In the genomic region with DNA sequence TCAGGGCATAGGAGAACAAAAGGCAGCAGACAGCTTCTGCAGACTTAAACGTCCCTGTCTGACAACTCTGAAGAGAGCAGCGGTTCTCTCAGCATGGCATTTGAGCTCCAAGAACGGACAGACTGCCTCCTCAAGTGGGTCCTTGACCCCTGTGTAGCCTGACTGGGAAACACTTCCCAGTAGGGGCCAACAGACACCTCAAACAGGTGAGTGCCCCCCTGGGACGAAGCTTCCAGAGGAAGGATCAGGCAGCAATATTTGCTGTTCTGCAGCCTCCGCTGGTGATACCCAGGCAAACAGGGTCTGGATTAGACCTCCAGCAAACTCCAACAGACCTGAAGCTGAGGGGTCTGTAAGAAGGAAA, we compare ENCODE assay signal across 7 cellular contexts.
DNase-seq lines count a peak whose midpoint lies in the region; ATAC-seq, FAIRE-seq and TF ChIP-seq lines count a peak whose summit lies in the region.
"Not testable (repeated sequence)": the region's sequence is repeated elsewhere in the genome, so short reads cannot be mapped to it uniquely, and the experiment has no call there.

No MANE protein-coding gene starts in this region.

- intact Hi-C loops in HepG2 (cut with micrococcal nuclease; ENCODE audit: unreplicated experiment): loop anchor here (1.0 to 5.0 kb wide), 5 partner anchors 67 to 198 kb away; partner anchors contain the start of gene NEDD9
- intact Hi-C loops in natural killer cell (cut with micrococcal nuclease): not testable (repeated sequence)

- not testable (repeated sequence) for H3K27me3 ChIP-seq in HUES6 (ENCODE audit: control insufficient read depth, insufficient read depth, low read length); HepG2 (ENCODE audit: control insufficient read depth in 1 of 2, insufficient read depth in 2 of 2, low read length in 2 of 2); neuronal stem cell (ENCODE audit: control insufficient read depth in 3 of 3, insufficient read depth in 3 of 3, low read depth in 1 of 3, low read length in 3 of 3)

- peaks cover 10% of the 10 kb centered on the region for H3K4me1 ChIP-seq in HUES6 (ENCODE audit: control insufficient read depth, insufficient read depth, low read length)
- peaks cover 44% of the 10 kb centered on the region for H3K4me1 ChIP-seq in HepG2 (ENCODE audit: insufficient read depth, low read length)
- peaks cover 2 to 13% of the 10 kb centered on the region in 2 donors for H3K4me1 ChIP-seq in neuronal stem cell (ENCODE audit: control insufficient read depth in 2 of 2, insufficient read depth in 1 of 2, low read depth in 1 of 2, low read length in 2 of 2)

- not testable (repeated sequence) for BruUV-seq in HepG2 (replicated peaks; lab: Mats Ljungman, UMichigan)

- TF ChIP-seq RAD21 in HepG2 (CRISPR knock-in tag; IDR thresholded peaks at IDR 0.05): not testable (repeated sequence)

- CTCF ChIA-PET in HepG2 (lab: Yijun Ruan, JAX; ENCODE audit: low intra/inter-chr PET ratio, low total read pairs): not testable (repeated sequence)

- TF ChIP-seq POLR2A in HepG2 (IDR thresholded peaks at IDR 0.05; ENCODE audit: insufficient read depth in 1 of 2, low read depth in 2 of 2, low read length in 2 of 2): peak in 1 of 2 experiments; percentile 11; a peak in 1 of 4 replicates

- H3K9ac ChIP-seq in HUES6 (ENCODE audit: low read length) (peak overlapping the region; percentile 42), HepG2 (ENCODE audit: insufficient read depth, low read depth, low read length) (peak overlapping the region; percentile 71)
- not testable (repeated sequence) for H3K9ac ChIP-seq in neuronal stem cell (ENCODE audit: low read depth, low read length, poor library complexity)

- H3K27ac Mint-ChIP-seq in T-helper 17 cell: peak overlapping the region; percentile 37
- H3K27ac Mint-ChIP-seq in effector memory CD8-positive, alpha-beta T cell: peak overlapping the region; percentile 79 to 88
- H3K27ac Mint-ChIP-seq in natural killer cell: peak overlapping the region; percentile 49 to 79

- H4K91ac ChIP-seq in neuronal stem cell (ENCODE audit: low read depth, low read length, poor library complexity): not testable (repeated sequence)

- H4K8ac ChIP-seq in neuronal stem cell (ENCODE audit: low read depth, low read length): not testable (repeated sequence)

- not testable (repeated sequence) for H3K9me3 Mint-ChIP-seq in effector memory CD8-positive, alpha-beta T cell; natural killer cell

- H3K4me3 Mint-ChIP-seq in T-helper 17 cell: not testable (repeated sequence)
- peak overlapping the region; percentile 24 to 48 for H3K4me3 Mint-ChIP-seq in effector memory CD8-positive, alpha-beta T cell
- peak overlapping the region; percentile 4 for H3K4me3 Mint-ChIP-seq in natural killer cell

- H3K14ac ChIP-seq in neuronal stem cell (ENCODE audit: low read length): not testable (repeated sequence)

- H3K4me3 ChIP-seq in HUES6 (ENCODE audit: low read depth, low read length) (peak overlapping the region; percentile 2; the same call in 1 of the 2 replicates), HepG2 (replicated peaks in 1 of 3; ENCODE audit: insufficient read depth in 1 of 3, low read depth in 2 of 3, low read length in 3 of 3) (peak overlapping the region in 2 of 3 experiments; percentile 9 to 61; a peak in 2 of 6 replicates), neuronal stem cell (ENCODE audit: low read length in 2 of 2) (peak overlapping the region in 1 of 2 donors; percentile 42)

- WGBS in HepG2 (ENCODE audit: low lambda C conversion rate): 31% methylated on average over 3 of the region's 5 CpGs
- no CpG with 5 or more reads among the region's 5 CpGs for whole genome bisulfite sequencing in neuronal stem cell (ENCODE audit: extremely low coverage in 2 of 2, insufficient read length in 2 of 2, insufficient replicate concordance in 1 of 2), 2 donors

- H3K27me3 Mint-ChIP-seq in T-helper 17 cell; effector memory CD8-positive, alpha-beta T cell; natural killer cell (ENCODE audit: low read depth in 2 of 2): not testable (repeated sequence)

- H2BK120ac ChIP-seq in neuronal stem cell (ENCODE audit: low read depth, low read length): not testable (repeated sequence)

- not testable (repeated sequence) for ATAC-seq in T-helper 17 cell; effector memory CD8-positive, alpha-beta T cell (replicated peaks); HepG2; natural killer cell

- peak overlapping the region; percentile 48 for H3K18ac ChIP-seq in neuronal stem cell (ENCODE audit: low read length)

- not testable (repeated sequence) for H2BK15ac ChIP-seq in neuronal stem cell (ENCODE audit: low read length)

- H3K27ac ChIP-seq in C4-2B: peak overlapping the region; percentile 12
- peak overlapping the region; percentile 42; the same call in 1 of the 2 replicates for H3K27ac ChIP-seq in HUES6 (ENCODE audit: low read depth, low read length)
- H3K27ac ChIP-seq in HepG2 (ENCODE audit: extremely low read length, insufficient read depth, low read length): peak overlapping the region; percentile 90
- not testable (repeated sequence) for H3K27ac ChIP-seq in neuronal stem cell (replicated peaks; ENCODE audit: low read length)

- H4K20me1 ChIP-seq in HepG2 (ENCODE audit: insufficient read depth, low read length): not testable (repeated sequence)

- not testable (repeated sequence) for H2AFZ ChIP-seq in HepG2 (ENCODE audit: low read length)
- H2AFZ ChIP-seq in neuronal stem cell (ENCODE audit: low read length): peak overlapping the region; percentile 82

- H3K4me2 ChIP-seq in HepG2 (ENCODE audit: low read depth, low read length): peak overlapping the region; percentile 80
- not testable (repeated sequence) for H3K4me2 ChIP-seq in neuronal stem cell (ENCODE audit: insufficient read depth, low read length, poor library complexity, severe bottlenecking)

- H3K23ac ChIP-seq in neuronal stem cell (ENCODE audit: low read depth, low read length, poor library complexity): not testable (repeated sequence)

- not testable (repeated sequence) for H3K79me1 ChIP-seq in neuronal stem cell (ENCODE audit: low read depth, low read length)

- H3K36me3 Mint-ChIP-seq in T-helper 17 cell (ENCODE audit: low read depth) (peaks cover 18% of the 10 kb centered on the region), natural killer cell (peaks cover 16% of the 10 kb centered on the region)
- peaks cover 13% of the 10 kb centered on the region for H3K36me3 Mint-ChIP-seq in effector memory CD8-positive, alpha-beta T cell (ENCODE audit: insufficient read depth)

- in situ Hi-C loops in HepG2 (cut with HindIII; ENCODE audit: extremely low pct_ligation_motif_present, low pct_unique_long_range_greater_than_20kb): not testable (repeated sequence)

- H3K79me2 ChIP-seq in HepG2 (ENCODE audit: insufficient read depth, low read length): not testable (repeated sequence)

- H3K4ac ChIP-seq in neuronal stem cell (ENCODE audit: low read length): not testable (repeated sequence)

- not testable (repeated sequence) for TF ChIP-seq CTCF in C4-2B (conservative IDR thresholded peaks at IDR 0.05); HepG2 (CRISPR knock-in tag; IDR thresholded peaks at IDR 0.05); natural killer cell (IDR thresholded peaks at IDR 0.05)

- FAIRE-seq in HepG2 (lab: Jason Lieb, UNC): not testable (repeated sequence)

- H3K4me1 Mint-ChIP-seq in T-helper 17 cell (peaks cover 17% of the 10 kb centered on the region), natural killer cell (peaks cover 84 to 89% of the 10 kb centered on the region in 2 donors)
- H3K4me1 Mint-ChIP-seq in effector memory CD8-positive, alpha-beta T cell (ENCODE audit: low read depth in 2 of 2): peaks cover 38 to 48% of the 10 kb centered on the region in 2 donors

- H3K9me3 ChIP-seq in HUES6 (ENCODE audit: control insufficient read depth, insufficient read depth, low read depth, low read length) (peaks cover 14% of the 10 kb centered on the region), HepG2 (ENCODE audit: low read length) (peaks cover 40% of the 10 kb centered on the region)
- H3K9me3 ChIP-seq in T-helper 17 cell (ENCODE audit: control insufficient read depth, low read length, poor library complexity, severe bottlenecking); neuronal stem cell (replicated peaks in 1 of 2; ENCODE audit: control insufficient read depth in 2 of 2, insufficient read depth in 1 of 2, low read depth in 1 of 2, low read length in 2 of 2): not testable (repeated sequence)

- H2AK5ac ChIP-seq in neuronal stem cell (ENCODE audit: low read depth, low read length): not testable (repeated sequence)

- H2BK12ac ChIP-seq in neuronal stem cell (ENCODE audit: low read length): not testable (repeated sequence)

- POLR2A ChIA-PET in HepG2 (lab: Yijun Ruan, JAX): interaction anchor here (0.6 to 2.2 kb wide), 31 partner anchors 9 to 604 kb away, joined by 3 to 32 read pairs (median 5); partner anchors contain the start of genes NEDD9 and PAK1IP1

- not testable (repeated sequence) for DNase-seq in T-helper 17 cell; effector memory CD8-positive, alpha-beta T cell; HepG2 (ENCODE audit: low spot score); natural killer cell; neuronal stem cell (ENCODE audit: low spot score)

- not testable (repeated sequence) for TF ChIP-seq EP300 in HepG2 (IDR thresholded peaks at IDR 0.05; ENCODE audit: low read depth in 2 of 2, low read length in 2 of 2); HepG2 (CRISPR knock-in tag; IDR thresholded peaks at IDR 0.05; ENCODE audit: borderline replicate concordance)

- H3K36me3 ChIP-seq in HUES6 (ENCODE audit: control insufficient read depth, insufficient read depth, low read length); HepG2 (replicated peaks in 1 of 2; ENCODE audit: control insufficient read depth in 1 of 2, insufficient read depth in 2 of 2, low read length in 2 of 2); neuronal stem cell (replicated peaks in 1 of 2; ENCODE audit: control insufficient read depth in 2 of 2, insufficient read depth in 2 of 2, low read length in 2 of 2): not testable (repeated sequence)

- H2BK5ac ChIP-seq in neuronal stem cell (ENCODE audit: low read length): not testable (repeated sequence)

TF ChIP-seq in HepG2, 621 proteins besides CTCF, POLR2A, EP300 and RAD21 (continues in another document):
- TF ChIP-seq ZNF614 (CRISPR knock-in tag; IDR thresholded peaks at IDR 0.05; ENCODE audit: borderline replicate concordance) (0 out of 2 replicates have a peak, but pooled peaks have one; percentile 1), DR1 (CRISPR knock-in tag; IDR thresholded peaks at IDR 0.05) (0 out of 2 replicates have a peak, but pooled peaks have one; percentile 24), FOXC1 (CRISPR knock-in tag; IDR thresholded peaks at IDR 0.05; ENCODE audit: borderline replicate concordance) (0 out of 2 replicates have a peak, but pooled peaks have one; percentile 5), ZNF30 (CRISPR knock-in tag; IDR thresholded peaks at IDR 0.05) (peak; percentile 47; the same call in 1 of the 2 replicates), ZNF850 (CRISPR knock-in tag; conservative IDR thresholded peaks at IDR 0.05) (0 out of 2 replicates have a peak, but pooled peaks have one; percentile 41)
